Comparison of ENCODE assay signal across 8 cellular contexts in the genomic region with DNA sequence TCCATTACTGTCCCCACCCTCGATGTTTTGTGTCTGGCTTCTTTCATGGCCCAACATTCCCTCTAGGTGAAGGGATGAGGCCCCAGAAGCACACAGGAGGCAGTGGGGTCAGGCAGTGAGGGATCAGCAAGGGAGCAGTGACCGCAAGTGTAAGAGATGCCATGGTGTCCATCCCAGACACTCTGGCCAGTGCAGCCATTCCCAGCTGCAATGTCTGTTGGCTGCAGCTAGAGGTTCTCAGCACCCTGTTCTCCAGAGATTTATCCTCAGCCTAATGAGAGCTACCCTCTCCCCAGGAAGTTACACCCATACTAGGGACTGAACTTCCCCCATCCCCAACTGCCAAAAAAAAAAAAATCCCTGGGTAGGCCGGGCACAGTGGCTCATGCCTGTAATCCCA. TPM values are rescaled to one million over a fixed set of nuclear protein-coding genes. Genes with fewer than 3 reads are reported as not detected.
DNase-seq lines count a peak whose midpoint lies in the region; ATAC-seq and TF ChIP-seq lines count a peak whose summit lies in the region.
"Had no signal": no experiment of that assay in that cellular context is flagged by ENCODE, and none has a peak within 500 bp of the region (broad histone marks: within the 10 kb centered on the region; RNA-seq: fewer than 3 reads in every experiment).

No MANE protein-coding gene starts in this region.

- no peaks in the 10 kb centered on the region for H4K20me1 ChIP-seq in PC-3 (ENCODE audit: low read length)

- H3K9me3 ChIP-seq in PC-3 (ENCODE audit: low read length) (no peaks in the 10 kb centered on the region), spleen (no peaks in the 10 kb centered on the region)

- H3K27ac ChIP-seq in PC-3 (ENCODE audit: low read length) (no peak overlapping the region), spleen (peak overlapping the region in 3 of 8 donors; percentile 37 to 98 (median 93))

- no TSS peak for BruUV-seq in PC-3 (replicated peaks; lab: Mats Ljungman, UMichigan)

- POLR2A ChIA-PET in PC-3 (lab: Charles Lee; ENCODE audit: unreplicated experiment) = no interaction called here

- no peaks in the 10 kb centered on the region for H3F3A ChIP-seq in PC-3 (ENCODE audit: low read length, unreplicated experiment)

- H3K9me2 ChIP-seq in PC-3 (replicated peaks; ENCODE audit: low read length) = no peaks in the 10 kb centered on the region

- H3K4me2 ChIP-seq in PC-3 (ENCODE audit: low read length) = no peak overlapping the region

- H3K4me3 ChIP-seq in PC-3 (ENCODE audit: low read length) = no peak overlapping the region
- H3K4me3 ChIP-seq in fibroblast of the aortic adventitia (ENCODE audit: low read depth, low read length) = no peak overlapping the region
- no peak overlapping the region for H3K4me3 ChIP-seq in spleen

- H3K27me3 ChIP-seq in PC-3 (ENCODE audit: low read length) (no peaks in the 10 kb centered on the region), spleen (replicated peaks in 1 of 7) (no peaks in the 10 kb centered on the region)

- peaks cover 15% of the 10 kb centered on the region for H3K4me1 ChIP-seq in PC-3 (ENCODE audit: insufficient read depth, low read length)
- H3K4me1 ChIP-seq in spleen = peaks cover 44 to 97% (median 78%) of the 10 kb centered on the region in 6 donors

- 69 to 82% (median 75%) methylated on average over 3 of the region's 3 CpGs for WGBS in spleen, 5 donors

- no peaks in the 10 kb centered on the region for H3K79me2 ChIP-seq in PC-3 (ENCODE audit: low read length)

- H2AFZ ChIP-seq in PC-3 (ENCODE audit: low read length) = no peak overlapping the region

- TF ChIP-seq POLR2A in spleen (IDR thresholded peaks at IDR 0.05) = no peak

- CTCF ChIA-PET in PC-3 (lab: Charles Lee) = interaction anchor here (0.7 to 5.5 kb wide), 4 partner anchors 36 to 96 kb away, joined by 4 to 84 read pairs (median 5); a partner anchor contains a TSS

- ATAC-seq in PC-3 (peak; percentile 51), HG02588 (IDR thresholded peaks at IDR 0.05; ENCODE audit: unreplicated experiment) (no peak)

- H3K36me3 ChIP-seq in PC-3 (ENCODE audit: low read depth, low read length) (no peaks in the 10 kb centered on the region), spleen (peaks cover 0 to 45% (median 21%) of the 10 kb centered on the region in 6 donors)

- H3K9ac ChIP-seq in PC-3 (ENCODE audit: low read length) = no peak overlapping the region

- TF ChIP-seq CTCF in GM12873 (IDR thresholded peaks at IDR 0.05; ENCODE audit: insufficient read depth, low read depth, low read length, missing control alignments) (peak; percentile 46), PC-3 (conservative IDR thresholded peaks at IDR 0.05; ENCODE audit: low read depth, low read length) (peak; percentile 59), fibroblast of the aortic adventitia (IDR thresholded peaks at IDR 0.05; ENCODE audit: insufficient read depth, low read length) (peak; percentile 53), spleen (IDR thresholded peaks at IDR 0.05 in 8 of 11, conservative IDR thresholded peaks at IDR 0.05 in 3 of 11) (peak in 7 of 11 experiments; percentile 26 to 58 (median 48))

- peak; percentile 46 for DNase-seq in PC-3
- DNase-seq in fibroblast of the aortic adventitia (ENCODE audit: low read depth) = peak; percentile 32
- DNase-seq in spleen = peak; percentile 74
- no peak for DNase-seq in activated CD4-positive, alpha-beta T cell treated with anti-CD3 and anti-CD28 coated beads for 48 hours
- DNase-seq in NCI-H2171 treated with DMSO at 0.1 percent for 48 hours (lab: John Stamatoyannopoulos, UW) = no peak
- DNase-seq: NCI-H1436 treated with DMSO at 0.1 percent for 48 hours had no signal

- intact Hi-C loops in PC-3 (cut with micrococcal nuclease) = loop anchor here (1.0 kb wide), 1 partner anchor 54 kb away; no protein-coding TSS in a partner anchor
- intact Hi-C loops in spleen (cut with DNase I; ENCODE audit: low total_unique reads) = no loop called here

RNA-seq across cellular contexts. Expression of a gene that starts 40.2 kb away (rescaled TPM):
- total RNA-seq in PC-3 (2014; rRNA removed) (0.58 and 2.4 TPM in 2 replicates), fibroblast of the aortic adventitia (ENCODE audit: low replicate concordance) (32.9 and 123 TPM in 2 replicates), spleen (10 to 100 TPM; 50.3 to 75.6 (median 63.0) TPM)
- 10 to 100 TPM in 1 of 3 donors, 1 to 10 TPM in 2; 5.3 to 10.1 (median 6.1) TPM for polyA plus RNA-seq in spleen

Comparison
In these comparisons a context has a peak if more than half of its experiments do, and no peak if none do; other contexts are left out.
1. DNase-seq: peak in PC-3 (single experiment), fibroblast of the aortic adventitia (single experiment) and spleen (single experiment); none in activated CD4-positive, alpha-beta T cell treated with anti-CD3 and anti-CD28 coated beads for 48 hours (single experiment) and NCI-H2171 treated with DMSO at 0.1 percent for 48 hours (single experiment).
2. Peak in every context shown above with its lines, with median percentiles within 50 percentile points of each other: CTCF ChIP-seq.